19 cellular contexts compared by ENCODE assay signal in the genomic region with DNA sequence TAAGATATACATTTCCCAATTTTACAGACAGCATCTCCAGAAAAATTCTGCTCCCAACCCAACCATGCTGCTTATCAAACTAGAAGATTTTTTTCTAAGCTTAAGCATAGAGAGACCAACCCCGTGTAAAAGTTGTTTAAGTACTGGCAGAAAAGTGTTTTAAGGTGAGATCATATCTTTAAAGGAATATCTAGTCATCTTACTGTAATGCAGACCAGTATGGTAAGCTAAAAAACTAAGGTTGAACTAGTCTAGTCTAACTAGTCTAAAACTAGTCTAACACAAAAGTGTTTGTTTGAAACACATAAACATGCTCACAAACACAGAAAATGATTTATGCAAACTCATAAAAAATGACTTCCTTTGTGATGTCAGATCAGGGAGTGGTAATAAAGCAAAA. TPM values are rescaled to one million over a fixed set of nuclear protein-coding genes. Genes with fewer than 3 reads are reported as not detected.
A peak's percentile ranks its signal among the peaks of the same experiment; 100 is the strongest.
DNase-seq lines count a peak whose midpoint lies in the region; ATAC-seq and TF ChIP-seq lines count a peak whose summit lies in the region.
"Had no signal": no experiment of that assay in that cellular context is flagged by ENCODE, and none has a peak within 500 bp of the region (broad histone marks: within the 10 kb centered on the region; RNA-seq: fewer than 3 reads in every experiment).

No MANE protein-coding gene starts in this region.

- H3K4me1 ChIP-seq in RWPE2 (ENCODE audit: insufficient read depth, poor library complexity, severe bottlenecking) (peaks cover 15% of the 10 kb centered on the region), adrenal gland (replicated peaks in 1 of 2) (peaks cover 0 to 11% of the 10 kb centered on the region in 2 donors), A673 (ENCODE audit: insufficient read depth, low read length, poor library complexity, severe bottlenecking) (no peaks in the 10 kb centered on the region)

- H3K27me3 Mint-ChIP-seq in mesothelial cell of epicardium (ENCODE audit: low read depth): no peaks in the 10 kb centered on the region
- H3K27me3 Mint-ChIP-seq: T-cell had no signal

- H3K4me3 ChIP-seq in RWPE2 (ENCODE audit: severe bottlenecking) (no peak overlapping the region), adrenal gland (no peak overlapping the region), A673 (ENCODE audit: low read depth, low read length, poor library complexity, severe bottlenecking) (no peak overlapping the region)
- H3K4me3 ChIP-seq: HAP-1, SJSA1 had no signal

- WGBS in adrenal gland, 4 donors: 0 to 3% (median 0%) methylated on average over 1 of the region's 1 CpG

- no peak overlapping the region for H3K27ac ChIP-seq in RWPE2 (ENCODE audit: poor library complexity, severe bottlenecking)
- H3K27ac ChIP-seq in adrenal gland: no peak overlapping the region
- no peak overlapping the region for H3K27ac ChIP-seq in A673 (ENCODE audit: low read depth, low read length, poor library complexity, severe bottlenecking)
- H3K27ac ChIP-seq: 22Rv1, SJSA1 had no signal

- H3K36me3 ChIP-seq in RWPE2 (ENCODE audit: low read depth): no peaks in the 10 kb centered on the region
- no peaks in the 10 kb centered on the region for H3K36me3 ChIP-seq in adrenal gland (replicated peaks in 1 of 2)
- H3K36me3 ChIP-seq in A673 (ENCODE audit: insufficient read depth, low read length, poor library complexity, severe bottlenecking): no peaks in the 10 kb centered on the region
- H3K36me3 ChIP-seq: HAP-1, SJSA1 had no signal

- H3K4me3 Mint-ChIP-seq in mesothelial cell of epicardium: no peak overlapping the region
- H3K4me3 Mint-ChIP-seq: T-cell had no signal

- no peaks in the 10 kb centered on the region for H3K36me3 Mint-ChIP-seq in mesothelial cell of epicardium
- H3K36me3 Mint-ChIP-seq: T-cell had no signal

- H3K9me3 ChIP-seq in RWPE2 (ENCODE audit: severe bottlenecking) (no peaks in the 10 kb centered on the region), adrenal gland (replicated peaks in 1 of 3) (no peaks in the 10 kb centered on the region), A673 (ENCODE audit: low read depth, low read length, poor library complexity, severe bottlenecking) (no peaks in the 10 kb centered on the region)
- H3K9me3 ChIP-seq: HAP-1, SJSA1 had no signal

- no peaks in the 10 kb centered on the region for H3K9me3 Mint-ChIP-seq in mesothelial cell of epicardium
- H3K9me3 Mint-ChIP-seq: T-cell had no signal

- intact Hi-C loops in adrenal gland (cut with DNase I): no loop called here
- intact Hi-C loops in A673 (cut with micrococcal nuclease; ENCODE audit: unreplicated experiment): no loop called here

- no peak for TF ChIP-seq CTCF in RWPE2 (IDR thresholded peaks at IDR 0.05; ENCODE audit: poor library complexity, severe bottlenecking)
- TF ChIP-seq CTCF in adrenal gland (IDR thresholded peaks at IDR 0.05): no peak
- TF ChIP-seq CTCF in A673 (conservative IDR thresholded peaks at IDR 0.05; ENCODE audit: low read depth, low read length): no peak
- no peak for TF ChIP-seq CTCF in mesothelial cell of epicardium (IDR thresholded peaks at IDR 0.05; ENCODE audit: unreplicated experiment)

- DNase-seq in SIG-M5 treated with dmso at 0.1 percent for 504 hours (lab: John Stamatoyannopoulos, UW; ENCODE audit: unreplicated experiment) (peak; percentile 15), SIG-M5 (lab: John Stamatoyannopoulos, UW) (no peak), RWPE2 (ENCODE audit: low spot score) (no peak), fibroblast of peridontal ligament (ENCODE audit: extremely low read depth) (peak; percentile 27), adrenal gland (no peak), A673 (ENCODE audit: low spot score) (no peak), mesothelial cell of epicardium (ENCODE audit: low spot score in 2 of 2, unreplicated experiment in 2 of 2) (no peak)
- DNase-seq: C1 segment of cervical spinal cord, DMS53, Karpas-422, NCI-H1930, NCI-H2171, NCI-H774, T-cell had no signal

- no peaks in the 10 kb centered on the region for H3K4me1 Mint-ChIP-seq in mesothelial cell of epicardium

- TF ChIP-seq POLR2A in adrenal gland (IDR thresholded peaks at IDR 0.05): no peak

- no peak overlapping the region for H3K27ac Mint-ChIP-seq in mesothelial cell of epicardium
- H3K27ac Mint-ChIP-seq: T-cell had no signal

- POLR2A ChIA-PET in A673 (lab: Charles Lee; ENCODE audit: low non-redundant PET): no interaction called here

- BruUV-seq in A673 (replicated peaks; lab: Mats Ljungman, UMichigan): no TSS peak

- ATAC-seq in RWPE2 (ENCODE audit: low read depth) (0 out of 3 replicates have a peak, but pooled peaks have one; percentile 19), GM18519 (IDR thresholded peaks at IDR 0.05; ENCODE audit: low FRiP score, unreplicated experiment) (no peak)
- ATAC-seq: HepG2, T-cell had no signal

- H3K27me3 ChIP-seq in RWPE2 (ENCODE audit: insufficient read depth, poor library complexity, severe bottlenecking) (no peaks in the 10 kb centered on the region), adrenal gland (no peaks in the 10 kb centered on the region), A673 (replicated peaks; ENCODE audit: insufficient read depth, low read depth, low read length, poor library complexity) (no peaks in the 10 kb centered on the region)
- H3K27me3 ChIP-seq: SJSA1 had no signal

- CTCF ChIA-PET in A673 (lab: Charles Lee): no interaction called here

RNA-seq across cellular contexts. Expression of gene MYO5A, which starts 10.2 kb away (rescaled TPM):
- total RNA-seq in adrenal gland (10 to 100 TPM; 29.5 to 57.5 (median 43.7) TPM), A673 (2021) (16.8 and 20.9 TPM in 2 replicates), mesothelial cell of epicardium (13.7 to 15.3 TPM (median 14.4 TPM) in 3 replicates)
- 10 to 100 TPM in 2 of 3 donors, 1 to 10 TPM in 1; 6.3 to 22.2 (median 11.4) TPM for polyA plus RNA-seq in adrenal gland

RNA-seq across cellular contexts. Expression of gene ARPP19, which starts 50.3 kb away (rescaled TPM):
- total RNA-seq in adrenal gland (100 to 1,000 TPM in 7 of 8 donors, 10 to 100 TPM in 1; 82.7 to 184 (median 140) TPM), A673 (2021) (173 and 186 TPM in 2 replicates), mesothelial cell of epicardium (144 to 152 TPM (median 146 TPM) in 3 replicates)
- 100 to 1,000 TPM in 1 of 3 donors, 10 to 100 TPM in 2; 19.1 to 172 (median 23.7) TPM for polyA plus RNA-seq in adrenal gland

Comparison
In these comparisons a context has a peak if more than half of its experiments do, and no peak if none do; other contexts are left out.
1. DNase-seq: peak in SIG-M5 treated with dmso at 0.1 percent for 504 hours (single experiment) and fibroblast of peridontal ligament (single experiment); none in SIG-M5 (single experiment), RWPE2 (single experiment), adrenal gland (0 of 7), A673 (single experiment) and mesothelial cell of epicardium (0 of 2).